In the genomic region with DNA sequence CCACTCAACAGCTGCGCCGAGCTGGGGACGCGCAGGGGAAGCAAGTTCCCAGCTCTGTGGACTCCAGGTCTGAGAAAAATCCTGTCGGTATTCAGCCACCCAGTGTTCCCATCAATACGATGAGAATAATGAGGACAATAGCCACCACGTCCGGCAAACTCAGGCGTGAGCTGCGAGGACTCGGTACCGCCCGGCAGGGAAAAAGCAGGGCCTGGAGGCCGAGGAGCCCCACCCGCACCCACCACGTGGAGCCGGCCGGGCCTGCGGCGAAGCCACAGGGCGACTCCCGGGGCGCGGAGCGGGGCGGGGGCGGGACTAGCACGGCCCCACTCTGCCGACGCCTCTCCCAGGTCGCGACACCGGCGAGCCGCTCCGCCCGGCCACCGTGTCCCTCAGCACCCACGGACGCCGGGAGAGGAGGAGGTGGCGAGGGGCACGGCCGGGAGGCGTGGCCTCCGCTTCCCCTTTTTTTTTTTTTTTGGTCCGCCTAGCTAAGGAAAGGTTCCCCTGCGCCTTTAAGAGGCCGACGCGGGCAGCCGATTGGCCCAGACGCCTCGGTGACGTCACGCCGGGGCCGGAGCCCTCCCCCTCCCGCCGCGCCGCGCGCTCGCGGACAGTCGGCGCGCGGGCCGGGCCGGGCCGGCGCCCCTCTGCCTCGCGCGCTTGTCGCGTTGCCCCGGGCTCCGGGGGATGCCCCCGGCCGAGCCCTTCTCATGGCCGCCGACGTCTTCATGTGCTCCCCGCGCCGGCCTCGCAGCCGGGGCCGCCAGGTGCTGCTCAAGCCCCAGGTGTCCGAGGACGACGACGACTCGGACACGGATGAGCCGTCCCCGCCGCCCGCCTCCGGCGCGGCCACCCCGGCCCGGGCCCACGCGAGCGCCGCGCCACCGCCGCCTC, we compare ENCODE assay signal across 8 cellular contexts. TPM values are rescaled to one million over a fixed set of nuclear protein-coding genes. Genes with fewer than 3 reads are reported as not detected.
A peak's percentile ranks its signal among the peaks of the same experiment; 100 is the strongest.
DNase-seq lines count a peak whose midpoint lies in the region; ATAC-seq and TF ChIP-seq lines count a peak whose summit lies in the region.

A gene with protein sequence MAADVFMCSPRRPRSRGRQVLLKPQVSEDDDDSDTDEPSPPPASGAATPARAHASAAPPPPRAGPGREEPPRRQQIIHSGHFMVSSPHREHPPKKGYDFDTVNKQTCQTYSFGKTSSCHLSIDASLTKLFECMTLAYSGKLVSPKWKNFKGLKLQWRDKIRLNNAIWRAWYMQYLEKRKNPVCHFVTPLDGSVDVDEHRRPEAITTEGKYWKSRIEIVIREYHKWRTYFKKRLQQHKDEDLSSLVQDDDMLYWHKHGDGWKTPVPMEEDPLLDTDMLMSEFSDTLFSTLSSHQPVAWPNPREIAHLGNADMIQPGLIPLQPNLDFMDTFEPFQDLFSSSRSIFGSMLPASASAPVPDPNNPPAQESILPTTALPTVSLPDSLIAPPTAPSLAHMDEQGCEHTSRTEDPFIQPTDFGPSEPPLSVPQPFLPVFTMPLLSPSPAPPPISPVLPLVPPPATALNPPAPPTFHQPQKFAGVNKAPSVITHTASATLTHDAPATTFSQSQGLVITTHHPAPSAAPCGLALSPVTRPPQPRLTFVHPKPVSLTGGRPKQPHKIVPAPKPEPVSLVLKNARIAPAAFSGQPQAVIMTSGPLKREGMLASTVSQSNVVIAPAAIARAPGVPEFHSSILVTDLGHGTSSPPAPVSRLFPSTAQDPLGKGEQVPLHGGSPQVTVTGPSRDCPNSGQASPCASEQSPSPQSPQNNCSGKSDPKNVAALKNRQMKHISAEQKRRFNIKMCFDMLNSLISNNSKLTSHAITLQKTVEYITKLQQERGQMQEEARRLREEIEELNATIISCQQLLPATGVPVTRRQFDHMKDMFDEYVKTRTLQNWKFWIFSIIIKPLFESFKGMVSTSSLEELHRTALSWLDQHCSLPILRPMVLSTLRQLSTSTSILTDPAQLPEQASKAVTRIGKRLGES (plus strand): TSS at position 616 of the 897 bp plus-strand sequence. CDS start 98 bp downstream, at position 714.

- H2BK5ac ChIP-seq in mesenchymal stem cell (ENCODE audit: low read depth, low read length, poor library complexity, severe bottlenecking), result peak within 1 kb of the TSS; percentile 3

- H3K18ac ChIP-seq in mesenchymal stem cell (ENCODE audit: low read depth in 1 of 2, low read length in 2 of 2), result peak within 1 kb of the TSS; percentile 65 to 67

- peak; percentile 72 for ATAC-seq in CD8-positive, alpha-beta T cell
- ATAC-seq in GM19467 (IDR thresholded peaks at IDR 0.05; ENCODE audit: unreplicated experiment), result peak; percentile 62

- peak within 1 kb of the TSS; percentile 80 to 87 for H3K14ac ChIP-seq in mesenchymal stem cell (ENCODE audit: low read length in 2 of 2)

- no peaks in the 10 kb centered on the region for H3K36me3 ChIP-seq in CD8-positive, alpha-beta T cell (ENCODE audit: insufficient read depth, low read length)
- no peaks in the 10 kb centered on the region for H3K36me3 ChIP-seq in effector memory CD4-positive, alpha-beta T cell (ENCODE audit: control insufficient read depth, insufficient read depth, low read length)
- H3K36me3 ChIP-seq in mesenchymal stem cell (ENCODE audit: control insufficient read depth in 1 of 2, insufficient read depth in 2 of 2, low read depth in 1 of 2, low read length in 2 of 2), result no peaks in the 10 kb centered on the region

- H3K4me3 Mint-ChIP-seq in CD8-positive, alpha-beta T cell, result peak within 1 kb of the TSS; percentile 91

- H4K8ac ChIP-seq in mesenchymal stem cell (ENCODE audit: low read length), result peak within 1 kb of the TSS; percentile 69

- H3K4ac ChIP-seq in mesenchymal stem cell (ENCODE audit: low read depth in 1 of 2, low read length in 2 of 2), result peak within 1 kb of the TSS; percentile 65 to 83

- H2BK15ac ChIP-seq in mesenchymal stem cell (ENCODE audit: low read depth, poor library complexity, severe bottlenecking), result peak within 1 kb of the TSS; percentile 85

- H3K23ac ChIP-seq in mesenchymal stem cell (ENCODE audit: low read length in 2 of 2), result peak within 1 kb of the TSS; percentile 64 to 66

- H3K9ac ChIP-seq in mesenchymal stem cell (ENCODE audit: low read length), result peak within 1 kb of the TSS; percentile 94

- no peaks in the 10 kb centered on the region for H3K27me3 Mint-ChIP-seq in CD8-positive, alpha-beta T cell (ENCODE audit: low read depth)

- H3K36me3 Mint-ChIP-seq in CD8-positive, alpha-beta T cell, result peaks cover 23% of the 10 kb centered on the region

- H3K4me1 Mint-ChIP-seq in CD8-positive, alpha-beta T cell (ENCODE audit: low read depth), result peaks cover 43% of the 10 kb centered on the region

- no peaks in the 10 kb centered on the region for H3K9me3 ChIP-seq in CD8-positive, alpha-beta T cell (ENCODE audit: low read length)
- H3K9me3 ChIP-seq in effector memory CD4-positive, alpha-beta T cell (ENCODE audit: control insufficient read depth, low read length), result no peaks in the 10 kb centered on the region
- no peaks in the 10 kb centered on the region for H3K9me3 ChIP-seq in mesenchymal stem cell (ENCODE audit: control insufficient read depth, low read length)

- H3K9me3 Mint-ChIP-seq in CD8-positive, alpha-beta T cell, result no peaks in the 10 kb centered on the region

- POLR2A ChIA-PET in CD8-positive, alpha-beta T cell (lab: Charles Lee), result interaction anchor here (0.6 to 1.6 kb wide), 9 partner anchors 11 to 1266 kb away, joined by 3 to 9 read pairs (median 3); no protein-coding TSS in a partner anchor
- POLR2A ChIA-PET in activated CD8-positive, alpha-beta memory T cell treated with anti-CD3 and anti-CD28 coated beads for 36 hours (lab: Charles Lee), result interaction anchor here (0.5 to 1.9 kb wide), 7 partner anchors 9 to 755 kb away, joined by 3 to 8 read pairs (median 3); no protein-coding TSS in a partner anchor

- peak within 1 kb of the TSS; percentile 89 for H4K91ac ChIP-seq in mesenchymal stem cell (ENCODE audit: low read length)

- H3K4me2 ChIP-seq in mesenchymal stem cell (ENCODE audit: low read length, poor library complexity, severe bottlenecking), result peak within 1 kb of the TSS; percentile 99

- 2% methylated on average over 54 of the region's 114 CpGs for WGBS in mesenchymal stem cell

- H2BK120ac ChIP-seq in mesenchymal stem cell (ENCODE audit: low read depth, low read length), result peak within 1 kb of the TSS; percentile 62

- H2AFZ ChIP-seq in mesenchymal stem cell (ENCODE audit: low read depth, low read length), result peak within 1 kb of the TSS; percentile 2

- H3K4me3 ChIP-seq in CD8-positive, alpha-beta T cell (ENCODE audit: low read depth, low read length), result peak within 1 kb of the TSS; percentile 68
- peak within 1 kb of the TSS; percentile 69 for H3K4me3 ChIP-seq in effector memory CD4-positive, alpha-beta T cell (ENCODE audit: insufficient read depth, low read depth, low read length, poor library complexity, severe bottlenecking)
- H3K4me3 ChIP-seq in mesenchymal stem cell (ENCODE audit: insufficient read depth in 1 of 2, low read depth in 1 of 2, low read length in 2 of 2), result peak within 1 kb of the TSS; percentile 86 to 99

- peaks cover 3% of the 10 kb centered on the region for H3K79me1 ChIP-seq in mesenchymal stem cell (replicated peaks; ENCODE audit: low read length, poor library complexity, severe bottlenecking)

- intact Hi-C loops in CD8-positive, alpha-beta T cell (cut with DNase I, micrococcal nuclease), result loop anchor here (1.0 to 5.0 kb wide), 7 partner anchors 10 to 276 kb away; a partner anchor contains a TSS

- H3K27ac ChIP-seq in CD8-positive, alpha-beta T cell (ENCODE audit: low read depth, low read length), result peak within 1 kb of the TSS; percentile 53
- H3K27ac ChIP-seq in effector memory CD4-positive, alpha-beta T cell (ENCODE audit: insufficient read depth, low read length, poor library complexity, severe bottlenecking), result peak within 1 kb of the TSS; percentile 77
- H3K27ac ChIP-seq in mesenchymal stem cell (ENCODE audit: low read length, poor library complexity, severe bottlenecking), result peak within 1 kb of the TSS; percentile 13

- H3K27ac Mint-ChIP-seq in CD8-positive, alpha-beta T cell, result peak within 1 kb of the TSS; percentile 91

- peak; percentile 68 to 93 (median 89) for DNase-seq in CD8-positive, alpha-beta T cell
- DNase-seq in HS-5 (ENCODE audit: low read depth) (peak; percentile 76), NOMO-1 (lab: John Stamatoyannopoulos, UW; ENCODE audit: unreplicated experiment in 2 of 2) (peak; percentile 87 to 93), mesenchymal stem cell (peak; percentile 94)
- DNase-seq in effector memory CD4-positive, alpha-beta T cell, result peak; percentile 77 to 86 (median 78)
- peak; percentile 73 for DNase-seq in stimulated activated CD8-positive, alpha-beta memory T cell treated with anti-CD3 and anti-CD28 coated beads, Interleukin-15, amount 100 ng/mL, for 1 hour (ENCODE audit: low read depth)

- CTCF ChIA-PET in CD8-positive, alpha-beta T cell (lab: Charles Lee), result interaction anchor here (0.6 to 2.3 kb wide), 7 partner anchors 10 to 1327 kb away, joined by 3 to 11 read pairs (median 5); no protein-coding TSS in a partner anchor
- CTCF ChIA-PET in activated CD8-positive, alpha-beta memory T cell treated with anti-CD3 and anti-CD28 coated beads for 36 hours (lab: Charles Lee), result interaction anchor here (0.6 to 1.6 kb wide), 3 partner anchors 45 to 112 kb away, joined by 3 to 6 read pairs (median 6); no protein-coding TSS in a partner anchor

- H3K27me3 ChIP-seq in CD8-positive, alpha-beta T cell (ENCODE audit: insufficient read depth, low read length), result no peaks in the 10 kb centered on the region
- H3K27me3 ChIP-seq in effector memory CD4-positive, alpha-beta T cell (replicated peaks; ENCODE audit: control insufficient read depth, insufficient read depth, low read length, poor library complexity, severe bottlenecking), result no peaks in the 10 kb centered on the region
- no peaks in the 10 kb centered on the region for H3K27me3 ChIP-seq in mesenchymal stem cell (ENCODE audit: control insufficient read depth in 1 of 2, insufficient read depth in 1 of 2, low read length in 2 of 2)

- TF ChIP-seq CTCF in CD8-positive, alpha-beta T cell (IDR thresholded peaks at IDR 0.05), result no peak

- H2AK5ac ChIP-seq in mesenchymal stem cell (ENCODE audit: low read length, severe bottlenecking), result no peak within 1 kb of the TSS

- peak within 1 kb of the TSS in 1 of 2 experiments; percentile 64 for H2BK12ac ChIP-seq in mesenchymal stem cell (ENCODE audit: low read length in 2 of 2)

- peaks cover 32% of the 10 kb centered on the region for H3K4me1 ChIP-seq in CD8-positive, alpha-beta T cell (ENCODE audit: insufficient read depth, low read length)
- H3K4me1 ChIP-seq in effector memory CD4-positive, alpha-beta T cell (ENCODE audit: control insufficient read depth, insufficient read depth, low read length, poor library complexity, severe bottlenecking), result peaks cover 31% of the 10 kb centered on the region
- peaks cover 16% of the 10 kb centered on the region for H3K4me1 ChIP-seq in mesenchymal stem cell (ENCODE audit: control insufficient read depth, insufficient read depth, low read depth, low read length)

RNA-seq across cellular contexts. Expression of the gene that starts here (rescaled TPM):
- total RNA-seq in CD8-positive, alpha-beta T cell, result 100 to 1,000 TPM; 117 to 132 TPM
- total RNA-seq in activated CD8-positive, alpha-beta memory T cell treated with anti-CD3 and anti-CD28 coated beads for 36 hours, result 10 to 100 TPM; 32.2 to 32.5 TPM
- 61.2 TPM for polyA plus RNA-seq in mesenchymal stem cell (2013, experiment 1 of 2)
- polyA plus RNA-seq in mesenchymal stem cell (2013, experiment 2 of 2), result 58.9 TPM

Comparison
In these comparisons a context has a peak if more than half of its experiments do, and no peak if none do; other contexts are left out.
1. Peak in every context shown above with its lines: DNase-seq, ATAC-seq, H3K4me3 ChIP-seq and H3K27ac ChIP-seq.
2. H3K27ac ChIP-seq: peak in every context shown above with its lines; median percentile 77 in effector memory CD4-positive, alpha-beta T cell; 53 in CD8-positive, alpha-beta T cell; 13 in mesenchymal stem cell.